In the genomic region with DNA sequence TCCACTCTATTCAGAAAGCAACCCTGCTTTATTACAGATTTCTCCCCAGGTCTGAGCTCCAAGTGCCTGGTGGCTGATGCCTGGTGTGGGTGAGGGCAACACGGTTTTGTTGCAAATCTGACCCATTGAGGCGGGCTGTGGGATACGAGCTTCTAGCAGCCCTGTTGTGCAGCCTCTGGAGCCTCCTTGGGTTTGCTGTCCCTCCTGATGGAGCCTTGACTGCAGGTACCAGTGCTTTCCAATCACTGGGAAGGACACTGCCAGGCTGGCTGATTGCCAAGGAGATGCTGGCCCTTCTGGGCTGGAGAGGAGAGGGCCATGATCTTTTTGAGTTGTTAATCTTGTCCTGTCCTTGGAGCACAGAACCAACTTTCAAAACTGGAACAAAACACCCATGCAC, we compare ENCODE assay signal across 10 cellular contexts.
"Had no signal": no experiment of that assay in that cellular context is flagged by ENCODE, and none has a peak within 500 bp of the region (broad histone marks: within the 10 kb centered on the region; RNA-seq: fewer than 3 reads in every experiment).

No MANE protein-coding gene starts in this region.

- H3K4me3 Mint-ChIP-seq: IgD-negative memory B cell had no signal

- H3K4me1 Mint-ChIP-seq: IgD-negative memory B cell had no signal

- ATAC-seq: HepG2, K562 had no signal

- FAIRE-seq: HepG2, HTR-8/SVneo, K562 had no signal

- DNase-seq: IMR-90, Karpas-422, KBM-7, KG1 had no signal

- H3K36me3 Mint-ChIP-seq: IgD-negative memory B cell had no signal

- H3K27ac ChIP-seq: HL-60, KMS-11 had no signal

- H3K27ac Mint-ChIP-seq: IgD-negative memory B cell had no signal

- H3K4me3 ChIP-seq: K562 had no signal

- H3K4me2 ChIP-seq: KMS-11 had no signal

- H3K9ac ChIP-seq: KMS-11 had no signal
